8 cellular contexts compared by ENCODE assay signal in genomic region chr19:1279782-1280341, GRCh38. TPM values are rescaled to one million over a fixed set of nuclear protein-coding genes. Genes with fewer than 3 reads are reported as not detected.
A peak's percentile ranks its signal among the peaks of the same experiment; 100 is the strongest.
DNase-seq lines count a peak whose midpoint lies in the region; ATAC-seq and TF ChIP-seq lines count a peak whose summit lies in the region.

No MANE protein-coding gene starts in this region.

- H3K9me3 Mint-ChIP-seq in nephron progenitor cell = no peaks in the 10 kb centered on the region

- H3K4me3 ChIP-seq in Peyer's patch = no peak overlapping the region
- H3K4me3 ChIP-seq in fibroblast of lung (replicated peaks in 1 of 4; ENCODE audit: control extremely low read depth in 1 of 4, insufficient read depth in 1 of 4, low read depth in 3 of 4, low read length in 4 of 4) = no peak overlapping the region
- no peak overlapping the region for H3K4me3 ChIP-seq in thoracic aorta

- peaks cover 27% of the 10 kb centered on the region for H3K4me1 Mint-ChIP-seq in nephron progenitor cell

- peak overlapping the region in 1 of 4 donors; percentile 3 for H3K27ac ChIP-seq in Peyer's patch
- no peak overlapping the region for H3K27ac ChIP-seq in fibroblast of lung (ENCODE audit: insufficient read depth, low read length)
- H3K27ac ChIP-seq in thoracic aorta = no peak overlapping the region

- in situ Hi-C loops in KBM-7 (cut with MboI; ENCODE audit: low pct_unique_long_range_greater_than_20kb, low sequenced_read_pairs) = no loop called here

- peaks cover 14% of the 10 kb centered on the region for H3K27me3 Mint-ChIP-seq in nephron progenitor cell (ENCODE audit: low read depth, poor library complexity)

- H3K4me2 ChIP-seq in fibroblast of lung (ENCODE audit: extremely low read depth, insufficient read depth, low read length) = no peak overlapping the region

- no peaks in the 10 kb centered on the region for H3K9me3 ChIP-seq in Peyer's patch
- no peaks in the 10 kb centered on the region for H3K9me3 ChIP-seq in fibroblast of lung (ENCODE audit: control insufficient read depth, insufficient read depth, low read depth, low read length)
- H3K9me3 ChIP-seq in thoracic aorta = no peaks in the 10 kb centered on the region

- H3K36me3 ChIP-seq in Peyer's patch (peaks cover 0 to 13% (median 0%) of the 10 kb centered on the region in 3 donors), fibroblast of lung (ENCODE audit: control insufficient read depth, insufficient read depth, low read length) (peaks cover 19% of the 10 kb centered on the region), thoracic aorta (peaks cover 9% of the 10 kb centered on the region)

- H4K20me1 ChIP-seq in fibroblast of lung (ENCODE audit: control insufficient read depth, extremely low read depth, insufficient read depth, low read length) = no peaks in the 10 kb centered on the region

- TF ChIP-seq POLR2A in Peyer's patch (IDR thresholded peaks at IDR 0.05) = no peak

- TF ChIP-seq CTCF in Peyer's patch (IDR thresholded peaks at IDR 0.05) (peak; percentile 90 to 96 (median 93)), fibroblast of lung (conservative IDR thresholded peaks at IDR 0.05 in 1 of 2, IDR thresholded peaks at IDR 0.05 in 1 of 2; ENCODE audit: low read depth in 1 of 2, low read length in 2 of 2) (peak; percentile 84 to 94), nephron progenitor cell (IDR thresholded peaks at IDR 0.05) (peak; percentile 98), thoracic aorta (IDR thresholded peaks at IDR 0.05) (peak; percentile 97)

- H3K4me1 ChIP-seq in Peyer's patch = peaks cover 0 to 38% (median 14%) of the 10 kb centered on the region in 4 donors
- H3K4me1 ChIP-seq in fibroblast of lung (ENCODE audit: control insufficient read depth, extremely low read depth, insufficient read depth, low read length) = peaks cover 10% of the 10 kb centered on the region
- peaks cover 10 to 15% of the 10 kb centered on the region in 2 donors for H3K4me1 ChIP-seq in thoracic aorta (ENCODE audit: control insufficient read depth in 1 of 2, low read depth in 2 of 2)

- DNase-seq in DMS 273 treated with DMSO at 0.1 percent for 48 hours (lab: John Stamatoyannopoulos, UW) (peak; percentile 31), KBM-7 (peak; percentile 88), Peyer's patch (peak; percentile 67 to 92 (median 91)), fibroblast of lung (ENCODE audit: low read depth in 2 of 2) (peak; percentile 63 to 81), nephron progenitor cell (peak; percentile 89), thoracic aorta (ENCODE audit: low spot score) (no peak)
- peak; percentile 66 for DNase-seq in activated T-helper 1 cell treated with anti-CD3 and anti-CD28 coated beads, Interleukin-2, amount 50 U/mL, for 16 hours (ENCODE audit: low read depth in 1 of 2, low spot score in 1 of 2)

- H3K27ac Mint-ChIP-seq in nephron progenitor cell = no peak overlapping the region

- peaks cover 0 to 3% of the 10 kb centered on the region in 2 donors for H3K27me3 ChIP-seq in Peyer's patch
- peaks cover 8% of the 10 kb centered on the region for H3K27me3 ChIP-seq in fibroblast of lung (ENCODE audit: control insufficient read depth, insufficient read depth, low read length)
- peaks cover 7% of the 10 kb centered on the region for H3K27me3 ChIP-seq in thoracic aorta (replicated peaks; ENCODE audit: insufficient read depth)

- no peak overlapping the region for H3K4me3 Mint-ChIP-seq in nephron progenitor cell

- H3K36me3 Mint-ChIP-seq in nephron progenitor cell (ENCODE audit: low read depth) = peaks cover 4% of the 10 kb centered on the region

- ATAC-seq in thoracic aorta (ENCODE audit: insufficient number of reproducible peaks, low FRiP score, low read depth) = peak; percentile 26
- no peak for ATAC-seq in HG02798 (IDR thresholded peaks at IDR 0.05; ENCODE audit: poor library complexity, unreplicated experiment)

- H2AFZ ChIP-seq in fibroblast of lung (ENCODE audit: low read length) = no peak overlapping the region

- H3K79me2 ChIP-seq in fibroblast of lung (ENCODE audit: control insufficient read depth, insufficient read depth, low read length) = peaks cover 10% of the 10 kb centered on the region

- no peak overlapping the region for H3K9ac ChIP-seq in fibroblast of lung (ENCODE audit: insufficient read depth, low read length)

RNA-seq across cellular contexts. Expression of gene FAM174C, which starts 4.5 kb away (rescaled TPM):
- 10 to 100 TPM; 39.6 to 87.7 (median 80.0) TPM for total RNA-seq in Peyer's patch
- 22.5 and 24.7 TPM in 2 replicates for total RNA-seq in fibroblast of lung
- polyA plus RNA-seq in fibroblast of lung = 16.1 and 23.7 TPM in 2 replicates
- polyA plus RNA-seq in fibroblast of lung (2012) = 34.6 and 64.3 TPM in 2 replicates
- 12.0 and 14.1 TPM in 2 replicates for polyA minus RNA-seq in fibroblast of lung (ENCODE audit: low replicate concordance)
- 10 to 100 TPM; 18.8 to 40.8 TPM for total RNA-seq in thoracic aorta

RNA-seq across cellular contexts. Expression of gene EFNA2, which starts 5.8 kb away (rescaled TPM):
- total RNA-seq in Peyer's patch (10 to 100 TPM; 21.5 to 34.1 (median 32.3) TPM), fibroblast of lung (0.17 TPM in 1 of 2 replicates, not detected in the other), thoracic aorta (not detected)
- not detected in 2 replicates for polyA plus RNA-seq in fibroblast of lung
- not detected in 2 replicates for polyA plus RNA-seq in fibroblast of lung (2012)
- not detected in 2 replicates for polyA minus RNA-seq in fibroblast of lung (ENCODE audit: low replicate concordance)

RNA-seq across cellular contexts. Expression of gene CIRBP, which starts 10.7 kb away (rescaled TPM):
- total RNA-seq in Peyer's patch (100 to 1,000 TPM; 258 to 623 (median 458) TPM), fibroblast of lung (104 and 110 TPM in 2 replicates), thoracic aorta (100 to 1,000 TPM; 492 to 644 TPM)
- 260 and 298 TPM in 2 replicates for polyA plus RNA-seq in fibroblast of lung
- polyA plus RNA-seq in fibroblast of lung (2012) = 315 and 327 TPM in 2 replicates
- polyA minus RNA-seq in fibroblast of lung (ENCODE audit: low replicate concordance) = 45.9 and 74.1 TPM in 2 replicates

RNA-seq across cellular contexts. Expression of gene MIDN, which starts 31.5 kb away (rescaled TPM):
- total RNA-seq in Peyer's patch (100 to 1,000 TPM in 1 of 4 donors, 10 to 100 TPM in 3; 34.7 to 205 (median 98.9) TPM), fibroblast of lung (13.6 and 18.8 TPM in 2 replicates), thoracic aorta (100 to 1,000 TPM in 1 of 2 donors, 10 to 100 TPM in 1; 80.1 to 124 TPM)
- 12.0 and 18.0 TPM in 2 replicates for polyA plus RNA-seq in fibroblast of lung
- 30.3 and 40.2 TPM in 2 replicates for polyA plus RNA-seq in fibroblast of lung (2012)
- polyA minus RNA-seq in fibroblast of lung (ENCODE audit: low replicate concordance) = 27.6 and 36.6 TPM in 2 replicates

RNA-seq across cellular contexts. Expression of gene ATP5F1D, which starts 38.3 kb away (rescaled TPM):
- 100 to 1,000 TPM in 3 of 4 donors, 10 to 100 TPM in 1; 88.3 to 299 (median 206) TPM for total RNA-seq in Peyer's patch
- 13.4 and 20.5 TPM in 2 replicates for total RNA-seq in fibroblast of lung
- polyA plus RNA-seq in fibroblast of lung = 53.8 and 79.8 TPM in 2 replicates
- 174 and 278 TPM in 2 replicates for polyA plus RNA-seq in fibroblast of lung (2012)
- polyA minus RNA-seq in fibroblast of lung (ENCODE audit: low replicate concordance) = 23.2 and 31.0 TPM in 2 replicates
- 10 to 100 TPM; 40.4 to 45.1 TPM for total RNA-seq in thoracic aorta

Comparison
In these comparisons a context has a peak if more than half of its experiments do, and no peak if none do; other contexts are left out.
1. RNA of gene EFNA2, which starts 5.8 kb away (total RNA-seq): 21.5 to 34.1 TPM in Peyer's patch; 0.17 TPM in fibroblast of lung and not detected in thoracic aorta; every median in the first group is over 10 times any median in the second.
2. Peak in every context shown above with its lines, with median percentiles within 50 percentile points of each other: CTCF ChIP-seq.